Comparison of ENCODE assay signal across 8 cellular contexts in genomic region chr1:212608209-212608955, GRCh38. TPM values are rescaled to one million over a fixed set of nuclear protein-coding genes. Genes with fewer than 3 reads are reported as not detected.
DNase-seq lines count a peak whose midpoint lies in the region; ATAC-seq and TF ChIP-seq lines count a peak whose summit lies in the region.

ATF3 (plus strand) TSS chr1:212608761; CDS start chr1:212615022, 6,261 bp downstream.

- no peaks in the 10 kb centered on the region for H3K36me3 Mint-ChIP-seq in IgD-negative memory B cell

- no peaks in the 10 kb centered on the region for H3K9me2 ChIP-seq in PC-3 (replicated peaks; ENCODE audit: low read length)

- no peaks in the 10 kb centered on the region for H3K9me3 Mint-ChIP-seq in IgD-negative memory B cell

- POLR2A ChIA-PET in PC-3 (lab: Charles Lee; ENCODE audit: unreplicated experiment) = interaction anchor here (0.5 to 1.4 kb wide), 32 partner anchors 9 to 697 kb away, joined by 3 to 47 read pairs (median 7); no protein-coding TSS in a partner anchor

- H3K4me3 ChIP-seq in PC-3 (ENCODE audit: low read length) (peak within 1 kb of the TSS; percentile 83), mucosa of rectum (ENCODE audit: low read length in 2 of 2) (peak within 1 kb of the TSS; percentile 77 to 78)

- TF ChIP-seq CTCF in PC-3 (conservative IDR thresholded peaks at IDR 0.05; ENCODE audit: low read depth, low read length) = no peak

- H3K27ac ChIP-seq in PC-3 (ENCODE audit: low read length) = peak within 1 kb of the TSS; percentile 56
- peak within 1 kb of the TSS; percentile 92 to 96 for H3K27ac ChIP-seq in mucosa of rectum (ENCODE audit: low read depth in 2 of 2, low read length in 2 of 2)

- H2AFZ ChIP-seq in PC-3 (ENCODE audit: low read length) = peak within 1 kb of the TSS; percentile 61

- peak within 1 kb of the TSS; percentile 80 to 90 (median 81) for H3K27ac Mint-ChIP-seq in IgD-negative memory B cell

- H3K4me1 Mint-ChIP-seq in IgD-negative memory B cell = peaks cover 12 to 17% (median 13%) of the 10 kb centered on the region in 3 donors

- no peaks in the 10 kb centered on the region for H3K36me3 ChIP-seq in PC-3 (ENCODE audit: low read depth, low read length)
- H3K36me3 ChIP-seq in mucosa of rectum (ENCODE audit: control insufficient read depth in 2 of 2, insufficient read depth in 2 of 2, low read length in 2 of 2) = no peaks in the 10 kb centered on the region

- H3K9me3 ChIP-seq in PC-3 (ENCODE audit: low read length) (no peaks in the 10 kb centered on the region), mucosa of rectum (ENCODE audit: control insufficient read depth in 2 of 2, low read length in 2 of 2) (no peaks in the 10 kb centered on the region)

- intact Hi-C loops in PC-3 (cut with micrococcal nuclease) = loop anchor here (1.0 to 5.0 kb wide), 9 partner anchors 12 to 464 kb away; no protein-coding TSS in a partner anchor

- H3K4me3 Mint-ChIP-seq in IgD-negative memory B cell = peak within 1 kb of the TSS; percentile 94 to 99 (median 98)

- H3F3A ChIP-seq in PC-3 (ENCODE audit: low read length, unreplicated experiment) = no peaks in the 10 kb centered on the region

- H3K4me1 ChIP-seq in PC-3 (ENCODE audit: insufficient read depth, low read length) (peaks cover 37% of the 10 kb centered on the region), mucosa of rectum (ENCODE audit: control insufficient read depth in 2 of 2, insufficient read depth in 2 of 2, low read length in 2 of 2) (peaks cover 25 to 31% of the 10 kb centered on the region in 2 donors)

- H3K4me2 ChIP-seq in PC-3 (ENCODE audit: low read length) = peak within 1 kb of the TSS; percentile 95

- BruUV-seq in PC-3 (replicated peaks; lab: Mats Ljungman, UMichigan) = no TSS peak

- CTCF ChIA-PET in PC-3 (lab: Charles Lee) = interaction anchor here (0.6 to 1.4 kb wide), 10 partner anchors 12 to 317 kb away, joined by 3 to 6 read pairs (median 4); no protein-coding TSS in a partner anchor

- peak within 1 kb of the TSS; percentile 84 for H3K9ac ChIP-seq in PC-3 (ENCODE audit: low read length)
- H3K9ac ChIP-seq in mucosa of rectum (ENCODE audit: low read depth in 1 of 2, low read length in 2 of 2) = peak within 1 kb of the TSS; percentile 85 to 91

- TF ChIP-seq POLR2A in erythroblast (IDR thresholded peaks at IDR 0.05; ENCODE audit: low read length) = peak; percentile 98

- peaks cover 41% of the 10 kb centered on the region for H4K20me1 ChIP-seq in PC-3 (ENCODE audit: low read length)

- peaks cover 40% of the 10 kb centered on the region for H3K27me3 ChIP-seq in PC-3 (ENCODE audit: low read length)
- H3K27me3 ChIP-seq in mucosa of rectum (ENCODE audit: control insufficient read depth in 2 of 2, insufficient read depth in 2 of 2, low read length in 2 of 2) = peaks cover 0 to 19% of the 10 kb centered on the region in 2 donors

- ATAC-seq in GM21576 (IDR thresholded peaks at IDR 0.05; ENCODE audit: unreplicated experiment) (peak; percentile 65), PC-3 (peak; percentile 76)

- peaks cover 36% of the 10 kb centered on the region for H3K79me2 ChIP-seq in PC-3 (ENCODE audit: low read length)

- DNase-seq in DMS153 treated with DMSO at 0.1 percent for 48 hours (lab: John Stamatoyannopoulos, UW; ENCODE audit: unreplicated experiment) (peak; percentile 99), PC-3 (peak; percentile 100), activated T-cell treated with anti-CD3 and anti-CD28 coated beads for 48 hours (ENCODE audit: low read depth) (peak; percentile 91), erythroblast (lab: John Stamatoyannopoulos, UW) (peak; percentile 98 to 100)
- peak; percentile 76 to 85 for DNase-seq in stimulated activated CD8-positive, alpha-beta memory T cell treated with anti-CD3 and anti-CD28 coated beads, Interleukin-4, amount 100 ng/mL, for 4 hours (ENCODE audit: low read depth in 2 of 2, low spot score in 1 of 2)

- H3K27me3 Mint-ChIP-seq in IgD-negative memory B cell = peaks cover 43% of the 10 kb centered on the region

RNA-seq across cellular contexts. Expression of gene ATF3, which starts in this region (rescaled TPM):
- polyA plus RNA-seq in IgD-negative memory B cell = 0.73 TPM
- total RNA-seq in PC-3 (2014; rRNA removed) = 275 and 335 TPM in 2 replicates

Comparison
In these comparisons a context has a peak if more than half of its experiments do, and no peak if none do; other contexts are left out.
1. Peak in every context shown above with its lines: DNase-seq, ATAC-seq, H3K4me3 ChIP-seq and H3K27ac ChIP-seq.